8 cellular contexts compared by ENCODE assay signal in genomic region chr16:22374311-22375116, GRCh38.
DNase-seq lines count a peak whose midpoint lies in the region; ATAC-seq and TF ChIP-seq lines count a peak whose summit lies in the region.

Gene CDR2 (minus strand): TSS chr16:22374619. CDS start chr16:22374309, 310 bp downstream.

- DNase-seq in GM10266 (ENCODE audit: extremely low spot score) (peak; percentile 99), NCI-H1092 treated with DMSO at 0.1 percent for 48 hours (lab: John Stamatoyannopoulos, UW) (peak; percentile 97), globus pallidus (ENCODE audit: low spot score) (peak; percentile 93), nucleus accumbens (lab: John Stamatoyannopoulos, UW) (peak; percentile 69 to 98 (median 94)), superior temporal gyrus (ENCODE audit: extremely low spot score) (peak; percentile 98)
- peak; percentile 99 for DNase-seq in activated naive CD4-positive, alpha-beta T cell treated with anti-CD3 and anti-CD28 coated beads, Interleukin-2, amount 50 U/mL, for 16 hours

- ATAC-seq in HG02623 (IDR thresholded peaks at IDR 0.05; ENCODE audit: unreplicated experiment) (peak; percentile 88), SK-N-SH treated with all-trans-retinoic acid at 6 μM for 48 hours (peak; percentile 91)

- no peak for TF ChIP-seq CTCF in GM10266 (IDR thresholded peaks at IDR 0.05; ENCODE audit: control insufficient read depth, insufficient read depth, low read depth, missing control alignments)

TF ChIP-seq in SK-N-SH treated with all-trans-retinoic acid at 6 μM for 48 hours, 23 proteins besides CTCF, POLR2A, EP300 and RAD21:
- no peak for TF ChIP-seq ZNF8 (CRISPR knock-in tag; IDR thresholded peaks at IDR 0.05)
- no peak for TF ChIP-seq BACH2 (CRISPR knock-in tag; IDR thresholded peaks at IDR 0.05; ENCODE audit: borderline replicate concordance)
- TF ChIP-seq ISL1 (CRISPR knock-in tag; IDR thresholded peaks at IDR 0.05): no peak
- TF ChIP-seq GLIS3 (CRISPR knock-in tag; IDR thresholded peaks at IDR 0.05): peak; percentile 52; the same call in 1 of the 2 replicates
- no peak for TF ChIP-seq SNAI2 (CRISPR knock-in tag; IDR thresholded peaks at IDR 0.05)
- no peak for TF ChIP-seq PPARA (CRISPR knock-in tag; IDR thresholded peaks at IDR 0.05; ENCODE audit: borderline replicate concordance)
- TF ChIP-seq RARB (CRISPR knock-in tag; IDR thresholded peaks at IDR 0.05): no peak
- TF ChIP-seq ZNF565 (CRISPR knock-in tag; conservative IDR thresholded peaks at IDR 0.05; ENCODE audit: low read depth): no peak
- 0 out of 2 replicates have a peak, but pooled peaks have one; percentile 48 for TF ChIP-seq ZFP3 (CRISPR knock-in tag; IDR thresholded peaks at IDR 0.05)
- TF ChIP-seq ZFP30 (CRISPR knock-in tag; IDR thresholded peaks at IDR 0.05): no peak
- TF ChIP-seq TCF4 (CRISPR knock-in tag; IDR thresholded peaks at IDR 0.05; ENCODE audit: borderline replicate concordance): no peak
- TF ChIP-seq TOX (CRISPR knock-in tag; IDR thresholded peaks at IDR 0.05; ENCODE audit: borderline replicate concordance): no peak
- no peak for TF ChIP-seq POU6F1 (CRISPR knock-in tag; IDR thresholded peaks at IDR 0.05; ENCODE audit: borderline replicate concordance, low read depth)
- TF ChIP-seq, protein P1, sequence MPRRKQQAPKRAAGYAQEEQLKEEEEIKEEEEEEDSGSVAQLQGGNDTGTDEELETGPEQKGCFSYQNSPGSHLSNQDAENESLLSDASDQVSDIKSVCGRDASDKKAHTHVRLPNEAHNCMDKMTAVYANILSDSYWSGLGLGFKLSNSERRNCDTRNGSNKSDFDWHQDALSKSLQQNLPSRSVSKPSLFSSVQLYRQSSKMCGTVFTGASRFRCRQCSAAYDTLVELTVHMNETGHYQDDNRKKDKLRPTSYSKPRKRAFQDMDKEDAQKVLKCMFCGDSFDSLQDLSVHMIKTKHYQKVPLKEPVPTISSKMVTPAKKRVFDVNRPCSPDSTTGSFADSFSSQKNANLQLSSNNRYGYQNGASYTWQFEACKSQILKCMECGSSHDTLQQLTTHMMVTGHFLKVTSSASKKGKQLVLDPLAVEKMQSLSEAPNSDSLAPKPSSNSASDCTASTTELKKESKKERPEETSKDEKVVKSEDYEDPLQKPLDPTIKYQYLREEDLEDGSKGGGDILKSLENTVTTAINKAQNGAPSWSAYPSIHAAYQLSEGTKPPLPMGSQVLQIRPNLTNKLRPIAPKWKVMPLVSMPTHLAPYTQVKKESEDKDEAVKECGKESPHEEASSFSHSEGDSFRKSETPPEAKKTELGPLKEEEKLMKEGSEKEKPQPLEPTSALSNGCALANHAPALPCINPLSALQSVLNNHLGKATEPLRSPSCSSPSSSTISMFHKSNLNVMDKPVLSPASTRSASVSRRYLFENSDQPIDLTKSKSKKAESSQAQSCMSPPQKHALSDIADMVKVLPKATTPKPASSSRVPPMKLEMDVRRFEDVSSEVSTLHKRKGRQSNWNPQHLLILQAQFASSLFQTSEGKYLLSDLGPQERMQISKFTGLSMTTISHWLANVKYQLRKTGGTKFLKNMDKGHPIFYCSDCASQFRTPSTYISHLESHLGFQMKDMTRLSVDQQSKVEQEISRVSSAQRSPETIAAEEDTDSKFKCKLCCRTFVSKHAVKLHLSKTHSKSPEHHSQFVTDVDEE (CRISPR knock-in tag; IDR thresholded peaks at IDR 0.05): no peak

Comparison
In these comparisons a context has a peak if more than half of its experiments do, and no peak if none do; other contexts are left out.
1. Peak in every context shown above with its lines: DNase-seq and ATAC-seq.